Comparison of ENCODE assay signal across 1 cellular context in the genomic region with DNA sequence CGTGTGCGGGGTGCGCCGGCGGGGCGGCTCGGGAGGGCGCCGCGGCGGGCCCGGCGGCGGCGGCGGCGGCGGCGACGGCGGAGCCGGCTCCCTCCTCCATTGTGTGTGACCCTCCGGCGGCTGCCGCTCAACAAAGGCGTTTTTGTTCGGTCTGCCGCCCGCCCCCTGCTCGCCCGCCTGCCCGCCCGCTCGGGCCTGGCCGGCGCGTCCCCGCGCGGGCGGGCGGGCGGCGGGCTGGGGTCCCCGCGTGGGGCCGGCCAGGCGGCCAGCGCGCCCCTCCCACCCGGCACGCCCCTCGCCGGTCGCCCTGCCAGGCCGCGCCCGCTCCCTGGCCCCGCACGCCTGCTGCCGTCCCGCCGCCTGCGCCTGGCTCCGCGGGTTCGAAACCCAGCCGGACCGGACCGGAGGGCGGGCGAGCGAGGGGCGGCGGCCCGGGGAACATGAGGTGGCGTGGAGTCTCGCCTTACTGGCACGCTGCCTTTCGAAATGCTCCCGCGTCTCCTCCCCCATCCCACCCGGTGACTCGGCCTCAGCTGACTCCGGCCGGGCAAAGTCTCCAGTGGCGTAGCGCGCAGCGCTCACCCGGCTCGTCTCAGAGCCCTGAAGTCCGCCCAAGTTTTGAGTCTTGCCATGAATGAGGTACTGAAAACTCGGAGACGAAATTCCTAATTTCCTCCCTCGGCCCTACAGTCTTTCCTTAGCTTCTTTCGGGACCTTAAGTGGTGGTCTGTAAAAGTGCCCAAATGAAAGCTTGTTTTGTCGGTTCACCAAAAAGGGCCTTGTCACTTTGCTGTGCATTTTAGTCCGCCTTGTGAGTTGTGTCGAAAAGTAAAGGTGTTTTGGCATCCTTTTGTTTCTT.
A peak's percentile ranks its signal among the peaks of the same experiment; 100 is the strongest.
TF ChIP-seq lines count a peak whose summit lies in the region.

No MANE protein-coding gene starts in this region.

TF ChIP-seq in H1, 55 proteins besides CTCF, POLR2A, EP300 and RAD21:
- 0 out of 2 replicates have a peak, but pooled peaks have one; percentile 13 for TF ChIP-seq TBP (IDR thresholded peaks at IDR 0.05; ENCODE audit: low read depth, low read length)
- TF ChIP-seq, protein P1, sequence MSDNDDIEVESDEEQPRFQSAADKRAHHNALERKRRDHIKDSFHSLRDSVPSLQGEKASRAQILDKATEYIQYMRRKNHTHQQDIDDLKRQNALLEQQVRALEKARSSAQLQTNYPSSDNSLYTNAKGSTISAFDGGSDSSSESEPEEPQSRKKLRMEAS (IDR thresholded peaks at IDR 0.05): peak; percentile 43
- no peak for TF ChIP-seq RXRA (IDR thresholded peaks at IDR 0.05; ENCODE audit: insufficient read depth, low read depth, low read length)
- TF ChIP-seq SP4 (IDR thresholded peaks at IDR 0.05; ENCODE audit: low read length): no peak
- no peak for TF ChIP-seq FOSL1 (IDR thresholded peaks at IDR 0.05; ENCODE audit: insufficient read depth, low read depth, low read length)
- TF ChIP-seq POU5F1 (IDR thresholded peaks at IDR 0.05; ENCODE audit: low read depth, low read length): no peak
- 0 out of 2 replicates have a peak, but pooled peaks have one; percentile 12 for TF ChIP-seq RBBP5 (IDR thresholded peaks at IDR 0.05; ENCODE audit: borderline replicate concordance, low read depth, low read length)
- no peak for TF ChIP-seq SAP30 (IDR thresholded peaks at IDR 0.05; ENCODE audit: insufficient read depth, insufficient replicate concordance, low read length)
- TF ChIP-seq HDAC2 (IDR thresholded peaks at IDR 0.05; ENCODE audit: borderline replicate concordance in 1 of 2, low read depth in 2 of 2, low read length in 2 of 2): 0 out of 4 replicates have a peak, but pooled peaks of 1 of the 2 experiments have one; percentile 34
- no peak for TF ChIP-seq CHD1 (IDR thresholded peaks at IDR 0.05; ENCODE audit: low read depth, low read length)
- TF ChIP-seq RFX5 (IDR thresholded peaks at IDR 0.05; ENCODE audit: borderline replicate concordance, low read depth, low read length): no peak
- peak; percentile 64 for TF ChIP-seq POLR2AphosphoS5 (IDR thresholded peaks at IDR 0.05; ENCODE audit: low read depth, low read length)
- TF ChIP-seq TEAD4 (IDR thresholded peaks at IDR 0.05; ENCODE audit: low read depth, low read length): no peak
- TF ChIP-seq SIX5 (IDR thresholded peaks at IDR 0.05; ENCODE audit: low read depth, low read length): no peak
- peak; percentile 41 for TF ChIP-seq BACH1 (IDR thresholded peaks at IDR 0.05; ENCODE audit: low read length)
- TF ChIP-seq BRCA1 (IDR thresholded peaks at IDR 0.05; ENCODE audit: low read depth, low read length): no peak
- TF ChIP-seq ASH2L (IDR thresholded peaks at IDR 0.05; ENCODE audit: low read length): peak; percentile 58
